1 cellular context compared by ENCODE assay signal in the genomic region with DNA sequence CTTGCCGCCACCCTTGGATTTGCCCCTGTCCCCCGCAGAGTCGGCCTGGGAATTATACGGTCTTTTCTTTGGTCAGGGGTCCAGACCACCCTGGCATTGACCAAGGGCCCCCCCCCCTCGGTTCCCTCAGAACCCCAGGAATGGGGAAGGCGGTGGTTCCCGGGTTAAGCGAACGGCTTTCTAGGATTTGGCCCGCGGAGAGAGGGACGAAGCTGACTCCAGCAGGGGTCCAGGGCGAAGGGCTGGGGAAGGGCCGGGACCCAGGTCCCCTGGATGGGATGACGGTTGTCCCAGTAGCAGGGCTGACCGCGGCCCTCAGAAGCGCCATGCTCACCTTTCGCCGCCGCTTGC.
TF ChIP-seq lines count a peak whose summit lies in the region.

No MANE protein-coding gene starts in this region.

TF ChIP-seq in K562, 482 proteins besides CTCF, POLR2A, EP300 and RAD21:
- no peak for TF ChIP-seq RBM34 (IDR thresholded peaks at IDR 0.05; ENCODE audit: borderline replicate concordance, insufficient read depth, low read length)
- TF ChIP-seq CBFB (CRISPR knock-in tag; IDR thresholded peaks at IDR 0.05) = no peak
- peak in 1 of 2 experiments; percentile 61; a peak in 1 of 4 replicates for TF ChIP-seq HDAC1 (IDR thresholded peaks at IDR 0.05)
- TF ChIP-seq ZNF699 (CRISPR knock-in tag; IDR thresholded peaks at IDR 0.05; ENCODE audit: insufficient replicate concordance) = no peak
- TF ChIP-seq, protein P1, sequence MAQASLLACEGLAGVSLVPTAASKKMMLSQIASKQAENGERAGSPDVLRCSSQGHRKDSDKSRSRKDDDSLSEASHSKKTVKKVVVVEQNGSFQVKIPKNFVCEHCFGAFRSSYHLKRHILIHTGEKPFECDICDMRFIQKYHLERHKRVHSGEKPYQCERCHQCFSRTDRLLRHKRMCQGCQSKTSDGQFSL (CRISPR knock-in tag; IDR thresholded peaks at IDR 0.05) = peak; percentile 78; the same call in 1 of the 2 replicates
- TF ChIP-seq, protein P1 (tag; IDR thresholded peaks at IDR 0.05) = no peak
- TF ChIP-seq ZBTB7A (IDR thresholded peaks at IDR 0.05; ENCODE audit: borderline replicate concordance, control insufficient read depth, low read depth, low read length) = 0 out of 2 replicates have a peak, but pooled peaks have one; percentile 16
- no peak for TF ChIP-seq NFYB (IDR thresholded peaks at IDR 0.05; ENCODE audit: extremely low read depth, insufficient read length)
- no peak for TF ChIP-seq MAFF (IDR thresholded peaks at IDR 0.05; ENCODE audit: low read length)
- TF ChIP-seq ZNF282 (CRISPR knock-in tag; IDR thresholded peaks at IDR 0.05) = no peak
- TF ChIP-seq SREBF1 (IDR thresholded peaks at IDR 0.05; ENCODE audit: borderline replicate concordance, low read depth, low read length) = no peak
- no peak for TF ChIP-seq TSC22D4 (tag; IDR thresholded peaks at IDR 0.05)
- no peak for TF ChIP-seq L3MBTL2 (IDR thresholded peaks at IDR 0.05)
- TF ChIP-seq, protein P2, sequence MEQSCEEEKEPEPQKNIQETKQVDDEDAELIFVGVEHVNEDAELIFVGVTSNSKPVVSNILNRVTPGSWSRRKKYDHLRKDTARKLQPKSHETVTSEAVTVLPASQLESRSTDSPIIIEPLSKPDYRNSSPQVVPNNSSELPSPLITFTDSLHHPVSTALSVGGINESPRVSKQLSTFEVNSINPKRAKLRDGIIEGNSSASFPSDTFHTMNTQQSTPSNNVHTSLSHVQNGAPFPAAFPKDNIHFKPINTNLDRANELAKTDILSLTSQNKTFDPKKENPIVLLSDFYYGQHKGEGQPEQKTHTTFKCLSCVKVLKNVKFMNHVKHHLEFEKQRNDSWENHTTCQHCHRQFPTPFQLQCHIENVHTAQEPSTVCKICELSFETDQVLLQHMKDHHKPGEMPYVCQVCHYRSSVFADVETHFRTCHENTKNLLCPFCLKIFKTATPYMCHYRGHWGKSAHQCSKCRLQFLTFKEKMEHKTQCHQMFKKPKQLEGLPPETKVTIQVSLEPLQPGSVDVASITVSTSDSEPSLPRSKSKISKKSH (CRISPR knock-in tag; IDR thresholded peaks at IDR 0.05) = no peak
- TF ChIP-seq ETV1 (tag; conservative IDR thresholded peaks at IDR 0.05; ENCODE audit: low read depth) = no peak
- TF ChIP-seq, protein P3, sequence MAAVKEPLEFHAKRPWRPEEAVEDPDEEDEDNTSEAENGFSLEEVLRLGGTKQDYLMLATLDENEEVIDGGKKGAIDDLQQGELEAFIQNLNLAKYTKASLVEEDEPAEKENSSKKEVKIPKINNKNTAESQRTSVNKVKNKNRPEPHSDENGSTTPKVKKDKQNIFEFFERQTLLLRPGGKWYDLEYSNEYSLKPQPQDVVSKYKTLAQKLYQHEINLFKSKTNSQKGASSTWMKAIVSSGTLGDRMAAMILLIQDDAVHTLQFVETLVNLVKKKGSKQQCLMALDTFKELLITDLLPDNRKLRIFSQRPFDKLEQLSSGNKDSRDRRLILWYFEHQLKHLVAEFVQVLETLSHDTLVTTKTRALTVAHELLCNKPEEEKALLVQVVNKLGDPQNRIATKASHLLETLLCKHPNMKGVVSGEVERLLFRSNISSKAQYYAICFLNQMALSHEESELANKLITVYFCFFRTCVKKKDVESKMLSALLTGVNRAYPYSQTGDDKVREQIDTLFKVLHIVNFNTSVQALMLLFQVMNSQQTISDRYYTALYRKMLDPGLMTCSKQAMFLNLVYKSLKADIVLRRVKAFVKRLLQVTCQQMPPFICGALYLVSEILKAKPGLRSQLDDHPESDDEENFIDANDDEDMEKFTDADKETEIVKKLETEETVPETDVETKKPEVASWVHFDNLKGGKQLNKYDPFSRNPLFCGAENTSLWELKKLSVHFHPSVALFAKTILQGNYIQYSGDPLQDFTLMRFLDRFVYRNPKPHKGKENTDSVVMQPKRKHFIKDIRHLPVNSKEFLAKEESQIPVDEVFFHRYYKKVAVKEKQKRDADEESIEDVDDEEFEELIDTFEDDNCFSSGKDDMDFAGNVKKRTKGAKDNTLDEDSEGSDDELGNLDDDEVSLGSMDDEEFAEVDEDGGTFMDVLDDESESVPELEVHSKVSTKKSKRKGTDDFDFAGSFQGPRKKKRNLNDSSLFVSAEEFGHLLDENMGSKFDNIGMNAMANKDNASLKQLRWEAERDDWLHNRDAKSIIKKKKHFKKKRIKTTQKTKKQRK (IDR thresholded peaks at IDR 0.05; ENCODE audit: borderline replicate concordance, low read depth, low read length) = no peak
- TF ChIP-seq, protein P4, sequence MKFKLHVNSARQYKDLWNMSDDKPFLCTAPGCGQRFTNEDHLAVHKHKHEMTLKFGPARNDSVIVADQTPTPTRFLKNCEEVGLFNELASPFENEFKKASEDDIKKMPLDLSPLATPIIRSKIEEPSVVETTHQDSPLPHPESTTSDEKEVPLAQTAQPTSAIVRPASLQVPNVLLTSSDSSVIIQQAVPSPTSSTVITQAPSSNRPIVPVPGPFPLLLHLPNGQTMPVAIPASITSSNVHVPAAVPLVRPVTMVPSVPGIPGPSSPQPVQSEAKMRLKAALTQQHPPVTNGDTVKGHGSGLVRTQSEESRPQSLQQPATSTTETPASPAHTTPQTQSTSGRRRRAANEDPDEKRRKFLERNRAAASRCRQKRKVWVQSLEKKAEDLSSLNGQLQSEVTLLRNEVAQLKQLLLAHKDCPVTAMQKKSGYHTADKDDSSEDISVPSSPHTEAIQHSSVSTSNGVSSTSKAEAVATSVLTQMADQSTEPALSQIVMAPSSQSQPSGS (CRISPR knock-in tag; IDR thresholded peaks at IDR 0.05) = no peak
- no peak for TF ChIP-seq NEUROD1 (IDR thresholded peaks at IDR 0.05; ENCODE audit: borderline replicate concordance, low read depth, low read length, partially characterized antibody)
- no peak for TF ChIP-seq SP2 (IDR thresholded peaks at IDR 0.05; ENCODE audit: extremely low read depth, low read depth, low read length, poor library complexity, severe bottlenecking)
- TF ChIP-seq FOXP1 (CRISPR knock-in tag; IDR thresholded peaks at IDR 0.05) = 0 out of 2 replicates have a peak, but pooled peaks have one; percentile 34
- TF ChIP-seq, protein P5, sequence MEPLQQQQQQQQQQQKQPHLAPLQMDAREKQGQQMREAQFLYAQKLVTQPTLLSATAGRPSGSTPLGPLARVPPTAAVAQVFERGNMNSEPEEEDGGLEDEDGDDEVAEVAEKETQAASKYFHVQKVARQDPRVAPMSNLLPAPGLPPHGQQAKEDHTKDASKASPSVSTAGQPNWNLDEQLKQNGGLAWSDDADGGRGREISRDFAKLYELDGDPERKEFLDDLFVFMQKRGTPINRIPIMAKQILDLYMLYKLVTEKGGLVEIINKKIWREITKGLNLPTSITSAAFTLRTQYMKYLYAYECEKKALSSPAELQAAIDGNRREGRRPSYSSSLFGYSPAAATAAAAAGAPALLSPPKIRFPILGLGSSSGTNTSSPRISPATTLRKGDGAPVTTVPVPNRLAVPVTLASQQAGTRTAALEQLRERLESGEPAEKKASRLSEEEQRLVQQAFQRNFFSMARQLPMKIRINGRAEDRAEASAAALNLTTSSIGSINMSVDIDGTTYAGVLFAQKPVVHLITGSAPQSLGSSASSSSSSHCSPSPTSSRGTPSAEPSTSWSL (CRISPR knock-in tag; IDR thresholded peaks at IDR 0.05; ENCODE audit: borderline replicate concordance) = no peak
